In genomic region chr12:121466800-121467637, GRCh38 we compare ENCODE assay signal across 8 cellular contexts.
DNase-seq lines count a peak whose midpoint lies in the region; ATAC-seq, FAIRE-seq and TF ChIP-seq lines count a peak whose summit lies in the region.

No MANE protein-coding gene starts in this region.

- peak overlapping the region; percentile 74 for H3K9ac ChIP-seq in keratinocyte (ENCODE audit: control insufficient read depth, extremely low read depth, insufficient read depth, low read length)

- H3K4me2 ChIP-seq in keratinocyte (ENCODE audit: control insufficient read depth, extremely low read depth, insufficient read depth, low read depth, low read length), result no peak overlapping the region

- H3K4me3 ChIP-seq in A673 (ENCODE audit: low read depth, low read length, poor library complexity, severe bottlenecking) (peak overlapping the region; percentile 60), WI38 (ENCODE audit: low read depth, low read length) (peak overlapping the region; percentile 65), bronchial epithelial cell (ENCODE audit: low read depth, low read length) (peak overlapping the region; percentile 55), keratinocyte (ENCODE audit: control insufficient read depth in 2 of 3, extremely low read depth in 1 of 3, insufficient read depth in 2 of 3, low read depth in 1 of 3, low read length in 3 of 3) (peak overlapping the region; percentile 50 to 63 (median 52))

- FAIRE-seq in bronchial epithelial cell (lab: Jason Lieb, UNC) (no peak), keratinocyte (lab: Jason Lieb, UNC) (no peak)

- H3K9me3 ChIP-seq in A673 (ENCODE audit: low read depth, low read length, poor library complexity, severe bottlenecking) (no peaks in the 10 kb centered on the region), keratinocyte (ENCODE audit: control insufficient read depth, low read depth, low read length) (no peaks in the 10 kb centered on the region)

- intact Hi-C loops in A673 (cut with micrococcal nuclease; ENCODE audit: unreplicated experiment), result no loop called here

- ATAC-seq in GM18520 (IDR thresholded peaks at IDR 0.05; ENCODE audit: unreplicated experiment), result peak; percentile 87
- ATAC-seq in HG03039 (IDR thresholded peaks at IDR 0.05; ENCODE audit: unreplicated experiment), result peak; percentile 88

- dilution Hi-C loops in keratinocyte (cut with MboI; ENCODE audit: extremely low pct_ligation_motif_present, low sequenced_read_pairs), result no loop called here

- DNase-seq in A673 (ENCODE audit: low spot score), result peak; percentile 92
- peak; percentile 58 for DNase-seq in NCI-H2107 treated with DMSO at 0.1 percent for 48 hours (lab: John Stamatoyannopoulos, UW; ENCODE audit: unreplicated experiment)
- peak; percentile 66 for DNase-seq in bronchial epithelial cell (ENCODE audit: low read depth)
- DNase-seq in keratinocyte (ENCODE audit: low read depth, low spot score), result no peak
- peak; percentile 73 to 89 (median 77) for DNase-seq in stimulated activated CD4-positive, alpha-beta T cell treated with anti-CD3 and anti-CD28 coated beads, Interleukin-12 subunit alpha, Interleukin-12 subunit beta, amount 100 ng/mL, for 48 hours (ENCODE audit: low read depth in 2 of 3, low spot score in 1 of 3)

- CTCF ChIA-PET in A673 (lab: Charles Lee), result no interaction called here

- H3K36me3 ChIP-seq in A673 (ENCODE audit: insufficient read depth, low read length, poor library complexity, severe bottlenecking) (no peaks in the 10 kb centered on the region), bronchial epithelial cell (ENCODE audit: control insufficient read depth, insufficient read depth, low read length) (peaks cover 1% of the 10 kb centered on the region), keratinocyte (ENCODE audit: control insufficient read depth in 2 of 2, extremely low read depth in 1 of 2, insufficient read depth in 2 of 2, low read length in 2 of 2) (no peaks in the 10 kb centered on the region)

- no peaks in the 10 kb centered on the region for H3K9me1 ChIP-seq in keratinocyte (ENCODE audit: control insufficient read depth, extremely low read depth, insufficient read depth, low read length)

- POLR2A ChIA-PET in A673 (lab: Charles Lee; ENCODE audit: low non-redundant PET), result no interaction called here

- TF ChIP-seq CTCF in A673 (conservative IDR thresholded peaks at IDR 0.05; ENCODE audit: low read depth, low read length), result no peak
- no peak for TF ChIP-seq CTCF in WI38 (IDR thresholded peaks at IDR 0.05; ENCODE audit: low read depth, low read length)
- no peak for TF ChIP-seq CTCF in bronchial epithelial cell (IDR thresholded peaks at IDR 0.05; ENCODE audit: insufficient read depth, low read length, severe bottlenecking)
- no peak for TF ChIP-seq CTCF in keratinocyte (optimal IDR thresholded peaks at IDR 0.05 in 1 of 3, IDR thresholded peaks at IDR 0.05 in 1 of 3, conservative IDR thresholded peaks at IDR 0.05 in 1 of 3; ENCODE audit: extremely low read depth in 1 of 3, insufficient read depth in 2 of 3, low read length in 3 of 3)

- H3K4me1 ChIP-seq in A673 (ENCODE audit: insufficient read depth, low read length, poor library complexity, severe bottlenecking) (peaks cover 23% of the 10 kb centered on the region), keratinocyte (ENCODE audit: control insufficient read depth, extremely low read depth, insufficient read depth, low read length) (peaks cover 8% of the 10 kb centered on the region)

- H3K79me2 ChIP-seq in keratinocyte (ENCODE audit: control insufficient read depth, insufficient read depth, low read length), result peaks cover 31% of the 10 kb centered on the region

- no peak overlapping the region for H2AFZ ChIP-seq in keratinocyte (ENCODE audit: control insufficient read depth, low read length)

- no peaks in the 10 kb centered on the region for H4K20me1 ChIP-seq in keratinocyte (ENCODE audit: control insufficient read depth, extremely low read depth, insufficient read depth, low read length)

- H3K27ac ChIP-seq in A673 (ENCODE audit: low read depth, low read length, poor library complexity, severe bottlenecking) (peak overlapping the region; percentile 60), keratinocyte (ENCODE audit: control insufficient read depth, insufficient read depth, low read length) (peak overlapping the region; percentile 34)

- no TSS peak for BruUV-seq in A673 (replicated peaks; lab: Mats Ljungman, UMichigan)

- H3K27me3 ChIP-seq in A673 (replicated peaks; ENCODE audit: insufficient read depth, low read depth, low read length, poor library complexity), result no peaks in the 10 kb centered on the region
- no peaks in the 10 kb centered on the region for H3K27me3 ChIP-seq in bronchial epithelial cell (ENCODE audit: control insufficient read depth, insufficient read depth, low read length)
- no peaks in the 10 kb centered on the region for H3K27me3 ChIP-seq in keratinocyte (ENCODE audit: control insufficient read depth, extremely low read depth, insufficient read depth, low read length)
